In the genomic region with DNA sequence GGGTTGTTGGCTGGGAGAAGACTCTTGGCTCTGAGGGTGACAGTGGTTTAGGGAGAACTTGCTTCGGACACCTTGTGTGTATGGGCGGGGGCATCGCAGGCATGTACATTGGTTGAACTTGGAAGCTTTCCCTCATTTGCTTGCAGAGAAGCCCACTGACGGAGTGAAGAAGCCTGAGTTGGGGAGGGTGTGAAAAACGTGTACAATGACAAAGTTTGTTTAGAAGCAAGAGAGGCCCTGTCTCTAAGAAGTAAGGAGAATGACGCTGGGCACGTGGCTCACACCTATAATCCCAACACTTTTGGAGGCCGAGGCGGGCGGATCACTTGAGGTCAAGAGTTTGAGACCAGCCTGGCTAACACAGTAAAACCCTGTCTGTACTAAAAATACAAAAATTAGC, we compare ENCODE assay signal across 13 cellular contexts. TPM values are rescaled to one million over a fixed set of nuclear protein-coding genes. Genes with fewer than 3 reads are reported as not detected.
DNase-seq lines count a peak whose midpoint lies in the region; ATAC-seq and TF ChIP-seq lines count a peak whose summit lies in the region.
"Had no signal": no experiment of that assay in that cellular context is flagged by ENCODE, and none has a peak within 500 bp of the region (broad histone marks: within the 10 kb centered on the region; RNA-seq: fewer than 3 reads in every experiment).

No MANE protein-coding gene starts in this region.

- peaks cover 43% of the 10 kb centered on the region for H3K4me1 Mint-ChIP-seq in CD14-positive monocyte
- H3K4me1 Mint-ChIP-seq in stimulated activated effector memory CD8-positive, alpha-beta T cell treated with anti-CD3 and anti-CD28 coated beads, Interleukin-12 subunit alpha, Interleukin-12 subunit beta, amount 100 ng/mL, for 72 hours, result peaks cover 71% of the 10 kb centered on the region
- H3K4me1 Mint-ChIP-seq in activated CD4-positive, alpha-beta memory T cell treated with anti-CD3 and anti-CD28 coated beads for 36 hours (ENCODE audit: low read depth), result peaks cover 37% of the 10 kb centered on the region

- no peak for ATAC-seq in right cardiac atrium
- ATAC-seq in stimulated activated effector memory CD8-positive, alpha-beta T cell treated with anti-CD3 and anti-CD28 coated beads, Interleukin-12 subunit alpha, Interleukin-12 subunit beta, amount 100 ng/mL, for 72 hours, result no peak

- intact Hi-C loops in CD14-positive monocyte (cut with micrococcal nuclease), result loop anchor here in 1 of 2 donors (2.0 kb wide), 2 partner anchors 15 to 45 kb away; no protein-coding TSS in a partner anchor
- intact Hi-C loops in right cardiac atrium (cut with DNase I), result no loop called here
- intact Hi-C loops in activated CD4-positive, alpha-beta memory T cell treated with anti-CD3 and anti-CD28 coated beads for 36 hours (cut with micrococcal nuclease), result no loop called here

- H3K9me3 Mint-ChIP-seq in CD14-positive monocyte, result no peaks in the 10 kb centered on the region
- no peaks in the 10 kb centered on the region for H3K9me3 Mint-ChIP-seq in stimulated activated effector memory CD8-positive, alpha-beta T cell treated with anti-CD3 and anti-CD28 coated beads, Interleukin-12 subunit alpha, Interleukin-12 subunit beta, amount 100 ng/mL, for 72 hours
- no peaks in the 10 kb centered on the region for H3K9me3 Mint-ChIP-seq in activated CD4-positive, alpha-beta memory T cell treated with anti-CD3 and anti-CD28 coated beads for 36 hours

- H3K27me3 ChIP-seq in right cardiac atrium (ENCODE audit: control insufficient read depth, insufficient read depth), result no peaks in the 10 kb centered on the region

- H3K4me3 ChIP-seq in WI38 (ENCODE audit: low read depth, low read length) (peak overlapping the region; percentile 27), right cardiac atrium (ENCODE audit: low read length) (no peak overlapping the region)

- peak overlapping the region; percentile 91 for H3K27ac ChIP-seq in right cardiac atrium (ENCODE audit: low read length)
- H3K27ac ChIP-seq: C4-2B had no signal

- TF ChIP-seq CTCF in CD14-positive monocyte (IDR thresholded peaks at IDR 0.05) (no peak), WI38 (IDR thresholded peaks at IDR 0.05; ENCODE audit: low read depth, low read length) (no peak)

- CTCF ChIA-PET in HEK293T (lab: Yijun Ruan, JAX), result no interaction called here
- CTCF ChIA-PET in activated CD4-positive, alpha-beta memory T cell treated with anti-CD3 and anti-CD28 coated beads for 36 hours (lab: Charles Lee), result interaction anchor here (1.2 kb wide), 1 partner anchor 52 kb away, joined by 3 read pairs; no protein-coding TSS in a partner anchor

- H3K27ac Mint-ChIP-seq in CD14-positive monocyte, result peak overlapping the region; percentile 84 to 94 (median 91)
- peak overlapping the region; percentile 43 for H3K27ac Mint-ChIP-seq in stimulated activated effector memory CD8-positive, alpha-beta T cell treated with anti-CD3 and anti-CD28 coated beads, Interleukin-12 subunit alpha, Interleukin-12 subunit beta, amount 100 ng/mL, for 72 hours
- no peak overlapping the region for H3K27ac Mint-ChIP-seq in activated CD4-positive, alpha-beta memory T cell treated with anti-CD3 and anti-CD28 coated beads for 36 hours

- no peaks in the 10 kb centered on the region for H3K9me3 ChIP-seq in right cardiac atrium (ENCODE audit: control insufficient read depth, low read length)

- peaks cover 33% of the 10 kb centered on the region for H3K4me1 ChIP-seq in right cardiac atrium (ENCODE audit: control insufficient read depth, insufficient read depth, low read length)

- no peak for DNase-seq in CD14-positive monocyte (ENCODE audit: low spot score)
- no peak for DNase-seq in right cardiac atrium
- DNase-seq in stimulated activated effector memory CD8-positive, alpha-beta T cell treated with anti-CD3 and anti-CD28 coated beads, Interleukin-12 subunit alpha, Interleukin-12 subunit beta, amount 100 ng/mL, for 72 hours (ENCODE audit: low spot score in 2 of 2), result no peak
- no peak for DNase-seq in MV-4-11 (lab: John Stamatoyannopoulos, UW)
- DNase-seq in HEK293T (ENCODE audit: extremely low spot score), result no peak
- no peak for DNase-seq in T1000 (lab: John Stamatoyannopoulos, UW)
- DNase-seq in activated CD4-positive, alpha-beta memory T cell treated with anti-CD3 and anti-CD28 coated beads for 36 hours, result no peak
- DNase-seq: activated naive CD4-positive, alpha-beta T cell treated with Interleukin-2 at 50 U/mL for 16 hours; central memory CD4-positive, alpha-beta T cell; NCI-H2081; NCI-H748 treated with DMSO at 0.1 percent for 48 hours had no signal

- peak overlapping the region; percentile 30 to 59 for H3K4me3 Mint-ChIP-seq in CD14-positive monocyte
- H3K4me3 Mint-ChIP-seq in stimulated activated effector memory CD8-positive, alpha-beta T cell treated with anti-CD3 and anti-CD28 coated beads, Interleukin-12 subunit alpha, Interleukin-12 subunit beta, amount 100 ng/mL, for 72 hours, result no peak overlapping the region
- no peak overlapping the region for H3K4me3 Mint-ChIP-seq in activated CD4-positive, alpha-beta memory T cell treated with anti-CD3 and anti-CD28 coated beads for 36 hours

- H3K36me3 Mint-ChIP-seq in CD14-positive monocyte, result peaks cover 55 to 64% of the 10 kb centered on the region in 2 donors
- H3K36me3 Mint-ChIP-seq in stimulated activated effector memory CD8-positive, alpha-beta T cell treated with anti-CD3 and anti-CD28 coated beads, Interleukin-12 subunit alpha, Interleukin-12 subunit beta, amount 100 ng/mL, for 72 hours, result peaks cover 32% of the 10 kb centered on the region
- peaks cover 15% of the 10 kb centered on the region for H3K36me3 Mint-ChIP-seq in activated CD4-positive, alpha-beta memory T cell treated with anti-CD3 and anti-CD28 coated beads for 36 hours

- POLR2A ChIA-PET in HEK293T (lab: Yijun Ruan, JAX), result interaction anchor here (2.2 kb wide), 1 partner anchor 14 kb away, joined by 6 read pairs; the partner anchor contains the start of gene LIMD1
- POLR2A ChIA-PET in activated CD4-positive, alpha-beta memory T cell treated with anti-CD3 and anti-CD28 coated beads for 36 hours (lab: Charles Lee), result no interaction called here

- no peaks in the 10 kb centered on the region for H3K27me3 Mint-ChIP-seq in CD14-positive monocyte (ENCODE audit: low read depth in 3 of 3)
- no peaks in the 10 kb centered on the region for H3K27me3 Mint-ChIP-seq in activated CD4-positive, alpha-beta memory T cell treated with anti-CD3 and anti-CD28 coated beads for 36 hours

- 66% methylated on average over 10 of the region's 10 CpGs for WGBS in right cardiac atrium

TF ChIP-seq in HEK293T, 16 proteins besides CTCF, POLR2A, EP300 and RAD21:
- TF ChIP-seq CTBP1 (IDR thresholded peaks at IDR 0.05; ENCODE audit: borderline replicate concordance) (no peak), NFRKB (IDR thresholded peaks at IDR 0.05) (no peak), L3MBTL2 (conservative IDR thresholded peaks at IDR 0.05) (no peak), FOXK2 (IDR thresholded peaks at IDR 0.05) (no peak), ARNT (IDR thresholded peaks at IDR 0.05) (no peak)

RNA-seq across cellular contexts. Expression of gene LIMD1, which starts 13.7 kb away (rescaled TPM):
- polyA plus RNA-seq in CD14-positive monocyte, result 1 to 10 TPM; 6.0 to 8.5 TPM
- total RNA-seq in right cardiac atrium, result 10 to 100 TPM; 18.6 to 25.4 (median 22.2) TPM
- 8.7 TPM for polyA plus RNA-seq in right cardiac atrium
- total RNA-seq in activated CD4-positive, alpha-beta memory T cell treated with anti-CD3 and anti-CD28 coated beads for 36 hours, result 10 to 100 TPM; 20.4 to 20.7 TPM

Comparison
In these comparisons a context has a peak if more than half of its experiments do, and no peak if none do; other contexts are left out.
1. H3K4me3 Mint-ChIP-seq: peak in CD14-positive monocyte (2 of 2); none in stimulated activated effector memory CD8-positive, alpha-beta T cell treated with anti-CD3 and anti-CD28 coated beads, Interleukin-12 subunit alpha, Interleukin-12 subunit beta, amount 100 ng/mL, for 72 hours (single experiment) and activated CD4-positive, alpha-beta memory T cell treated with anti-CD3 and anti-CD28 coated beads for 36 hours (single experiment).